In genomic region chr12:47055859-47056258, GRCh38 we compare ENCODE assay signal across 2 cellular contexts. TPM values are rescaled to one million over a fixed set of nuclear protein-coding genes. Genes with fewer than 3 reads are reported as not detected.
"Had no signal": no experiment of that assay in that cellular context is flagged by ENCODE, and none has a peak within 500 bp of the region (broad histone marks: within the 10 kb centered on the region; RNA-seq: fewer than 3 reads in every experiment).

No MANE protein-coding gene starts in this region.

RNA-seq across cellular contexts. Expression of gene PCED1B, which starts 23.6 kb away (rescaled TPM):
- total RNA-seq: SJCRH30 had no signal

RNA-seq across cellular contexts. Expression of gene AMIGO2, which starts 23.9 kb away (rescaled TPM):
- total RNA-seq: OCI-LY7 had no signal
